Comparison of ENCODE assay signal across 22 cellular contexts in genomic region chr2:201923436-201923975, GRCh38.
"Had no signal": no experiment of that assay in that cellular context is flagged by ENCODE, and none has a peak within 500 bp of the region (broad histone marks: within the 10 kb centered on the region; RNA-seq: fewer than 3 reads in every experiment).

No MANE protein-coding gene starts in this region.

- H3K4me1 ChIP-seq: foreskin keratinocyte, psoas muscle, right lobe of liver, tibial nerve, uterus had no signal

- H3K4me3 ChIP-seq: cardiac muscle cell, dorsolateral prefrontal cortex, lung, psoas muscle, right lobe of liver, tibial nerve, uterus had no signal

- DNase-seq: activated B cell treated with CpG ODN at 0.5 μM for 24 hours; activated CD4-positive, alpha-beta memory T cell treated with anti-CD3 and anti-CD28 coated beads for 36 hours; activated CD4-positive, alpha-beta T cell treated with anti-CD3 and anti-CD28 coated beads for 4 hours; activated CD8-positive, alpha-beta memory T cell treated with anti-CD3 and anti-CD28 coated beads, Interleukin-2, amount 10 ng/mL, durations not matched to agents 7 days and 5 days; activated naive CD4-positive, alpha-beta T cell; activated naive CD8-positive, alpha-beta T cell treated with anti-CD3 and anti-CD28 coated beads for 36 hours; amniotic stem cell; foreskin keratinocyte; glutamatergic neuron; midbrain; psoas muscle; right lobe of liver; small intestine; stimulated activated CD4-positive, alpha-beta T cell treated with anti-CD3 and anti-CD28 coated beads, Interleukin-15, amount 100 ng/mL, for 24 hours; stimulated activated CD4-positive, alpha-beta T cell treated with anti-CD3 and anti-CD28 coated beads, Interleukin-2, amount 100 ng/mL, for 48 hours; T-helper 17 cell; uterus had no signal

- H3K27ac ChIP-seq: cardiac muscle cell, epithelial cell of prostate, foreskin keratinocyte, psoas muscle, right lobe of liver, tibial nerve, uterus had no signal

- H3K27me3 ChIP-seq: dorsolateral prefrontal cortex, right lobe of liver, tibial nerve, uterus had no signal

- H3K36me3 ChIP-seq: cardiac muscle cell, right lobe of liver, tibial nerve, uterus had no signal

- H3K9me3 ChIP-seq: psoas muscle, right lobe of liver, tibial nerve, uterus had no signal
